In genomic region chr3:143991713-143992112, GRCh38 we compare ENCODE assay signal across 18 cellular contexts. TPM values are rescaled to one million over a fixed set of nuclear protein-coding genes. Genes with fewer than 3 reads are reported as not detected.
DNase-seq lines count a peak whose midpoint lies in the region; ATAC-seq lines count a peak whose summit lies in the region.
"Had no signal": no experiment of that assay in that cellular context is flagged by ENCODE, and none has a peak within 500 bp of the region (broad histone marks: within the 10 kb centered on the region; RNA-seq: fewer than 3 reads in every experiment).

No MANE protein-coding gene starts in this region.

- CTCF ChIA-PET in activated CD8-positive, alpha-beta T cell treated with anti-CD3 and anti-CD28 coated beads, Interleukin-2, amount 10 ng/mL, durations not matched to agents 7 days and 5 days (lab: Charles Lee) = no interaction called here

- ATAC-seq in HG02623 (IDR thresholded peaks at IDR 0.05; ENCODE audit: unreplicated experiment) = peak; percentile 55
- peak; percentile 70 for ATAC-seq in HG03354 (IDR thresholded peaks at IDR 0.05; ENCODE audit: poor library complexity, severe bottlenecking, unreplicated experiment)
- no peak for ATAC-seq in activated CD8-positive, alpha-beta T cell treated with anti-CD3 and anti-CD28 coated beads, Interleukin-2, amount 10 ng/mL, durations not matched to agents 7 days and 5 days
- ATAC-seq: Panc1, Right ventricle myocardium inferior had no signal

- H3K4me1 Mint-ChIP-seq in activated CD8-positive, alpha-beta T cell treated with anti-CD3 and anti-CD28 coated beads, Interleukin-2, amount 10 ng/mL, durations not matched to agents 7 days and 5 days (ENCODE audit: low read depth) = no peaks in the 10 kb centered on the region

- peaks cover 36% of the 10 kb centered on the region for H3K36me3 Mint-ChIP-seq in activated CD8-positive, alpha-beta T cell treated with anti-CD3 and anti-CD28 coated beads, Interleukin-2, amount 10 ng/mL, durations not matched to agents 7 days and 5 days (ENCODE audit: low read depth)

- DNase-seq in NOMO-1 treated with DMSO at 0.1 percent for 48 hours (lab: John Stamatoyannopoulos, UW; ENCODE audit: unreplicated experiment) = peak; percentile 40
- no peak for DNase-seq in NOMO-1 treated with dmso at 0.1 percent for 144 hours (lab: John Stamatoyannopoulos, UW; ENCODE audit: unreplicated experiment)
- no peak for DNase-seq in hepatic stellate cell (ENCODE audit: low spot score)
- no peak for DNase-seq in NCI-H510A treated with DMSO at 0.1 percent for 48 hours (lab: John Stamatoyannopoulos, UW)
- DNase-seq in activated CD8-positive, alpha-beta T cell treated with anti-CD3 and anti-CD28 coated beads, Interleukin-2, amount 10 ng/mL, durations not matched to agents 7 days and 5 days = no peak
- DNase-seq in foreskin melanocyte = no peak
- DNase-seq: 8988T, COR-L47, DMS53, HCEC 1CT, NCI-H1092, NCI-H1694 treated with DMSO at 0.1 percent for 48 hours, SK-N-SH, T-helper 1 cell had no signal

- H3K9me3 Mint-ChIP-seq in activated CD8-positive, alpha-beta T cell treated with anti-CD3 and anti-CD28 coated beads, Interleukin-2, amount 10 ng/mL, durations not matched to agents 7 days and 5 days (ENCODE audit: insufficient read depth) = no peaks in the 10 kb centered on the region

- no peaks in the 10 kb centered on the region for H3K27me3 Mint-ChIP-seq in activated CD8-positive, alpha-beta T cell treated with anti-CD3 and anti-CD28 coated beads, Interleukin-2, amount 10 ng/mL, durations not matched to agents 7 days and 5 days (ENCODE audit: low read depth)

- POLR2A ChIA-PET in activated CD8-positive, alpha-beta T cell treated with anti-CD3 and anti-CD28 coated beads, Interleukin-2, amount 10 ng/mL, durations not matched to agents 7 days and 5 days (lab: Charles Lee) = no interaction called here

- no peak overlapping the region for H3K27ac Mint-ChIP-seq in activated CD8-positive, alpha-beta T cell treated with anti-CD3 and anti-CD28 coated beads, Interleukin-2, amount 10 ng/mL, durations not matched to agents 7 days and 5 days

- no peak overlapping the region for H3K4me3 Mint-ChIP-seq in activated CD8-positive, alpha-beta T cell treated with anti-CD3 and anti-CD28 coated beads, Interleukin-2, amount 10 ng/mL, durations not matched to agents 7 days and 5 days

RNA-seq across cellular contexts. Expression of gene DIPK2A, which starts 20.1 kb away (rescaled TPM):
- 10 to 100 TPM; 23.4 to 23.8 TPM for total RNA-seq in activated CD8-positive, alpha-beta T cell treated with anti-CD3 and anti-CD28 coated beads, Interleukin-2, amount 10 ng/mL, durations not matched to agents 7 days and 5 days
